1 cellular context compared by ENCODE assay signal in the genomic region with DNA sequence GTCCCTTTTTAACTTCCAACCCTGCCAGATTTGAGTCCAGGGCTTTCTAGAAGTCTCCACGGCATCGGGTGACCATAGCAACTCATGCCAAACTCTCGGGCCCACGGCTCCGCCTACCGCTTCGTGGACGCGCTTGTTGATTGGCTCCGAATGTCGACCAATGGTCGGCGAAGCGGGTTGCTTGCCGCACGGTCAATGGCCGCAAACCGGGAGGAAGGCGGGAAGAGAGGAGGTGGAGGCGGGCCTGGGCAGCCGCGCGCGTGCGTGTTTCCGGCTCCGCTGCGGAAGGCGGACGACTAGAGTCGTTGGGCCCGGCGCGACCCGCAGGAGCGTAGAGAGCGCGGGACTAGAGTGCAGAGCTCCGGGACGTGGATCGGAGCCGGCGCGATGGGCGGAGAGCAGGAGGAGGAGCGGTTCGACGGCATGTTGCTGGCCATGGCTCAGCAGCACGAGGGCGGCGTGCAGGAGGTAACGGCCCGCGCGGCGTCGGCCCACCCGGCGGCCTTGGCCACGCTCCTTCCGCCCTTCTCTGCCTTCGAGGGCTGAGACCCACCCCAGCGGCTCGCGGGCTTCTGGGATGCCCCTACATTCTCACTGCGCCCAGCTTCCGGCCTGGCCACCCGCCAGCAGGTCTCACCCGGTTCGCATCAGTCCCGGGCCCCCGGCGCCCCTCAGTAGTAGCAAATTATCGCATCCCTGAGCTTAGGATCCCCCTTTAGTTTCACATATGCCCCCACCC.
TF ChIP-seq lines count a peak whose summit lies in the region.

A gene (plus strand): TSS at position 282 of the 739 bp plus-strand sequence. CDS start 106 bp downstream, at position 388.

TF ChIP-seq in HepG2, 621 proteins besides CTCF, POLR2A, EP300 and RAD21 (continued from another document and continues in another):
- TF ChIP-seq, protein P1, sequence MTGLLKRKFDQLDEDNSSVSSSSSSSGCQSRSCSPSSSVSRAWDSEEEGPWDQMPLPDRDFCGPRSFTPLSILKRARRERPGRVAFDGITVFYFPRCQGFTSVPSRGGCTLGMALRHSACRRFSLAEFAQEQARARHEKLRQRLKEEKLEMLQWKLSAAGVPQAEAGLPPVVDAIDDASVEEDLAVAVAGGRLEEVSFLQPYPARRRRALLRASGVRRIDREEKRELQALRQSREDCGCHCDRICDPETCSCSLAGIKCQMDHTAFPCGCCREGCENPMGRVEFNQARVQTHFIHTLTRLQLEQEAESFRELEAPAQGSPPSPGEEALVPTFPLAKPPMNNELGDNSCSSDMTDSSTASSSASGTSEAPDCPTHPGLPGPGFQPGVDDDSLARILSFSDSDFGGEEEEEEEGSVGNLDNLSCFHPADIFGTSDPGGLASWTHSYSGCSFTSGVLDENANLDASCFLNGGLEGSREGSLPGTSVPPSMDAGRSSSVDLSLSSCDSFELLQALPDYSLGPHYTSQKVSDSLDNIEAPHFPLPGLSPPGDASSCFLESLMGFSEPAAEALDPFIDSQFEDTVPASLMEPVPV (CRISPR knock-in tag; IDR thresholded peaks at IDR 0.05) = peak; percentile 90
- TF ChIP-seq XRCC5 (optimal IDR thresholded peaks at IDR 0.05; ENCODE audit: low read length) = peak; percentile 24
- no peak for TF ChIP-seq CHD4 (IDR thresholded peaks at IDR 0.05; ENCODE audit: borderline replicate concordance, low read length)
- no peak for TF ChIP-seq DNMT1 (CRISPR knock-in tag; IDR thresholded peaks at IDR 0.05)
- TF ChIP-seq GTF2F1 (IDR thresholded peaks at IDR 0.05; ENCODE audit: low read length) = no peak
- no peak; the same call in none of the 2 replicates for TF ChIP-seq WIZ (CRISPR knock-in tag; IDR thresholded peaks at IDR 0.05)
- 0 out of 2 replicates have a peak, but pooled peaks have one; percentile 83 for TF ChIP-seq ZNF75D (CRISPR knock-in tag; IDR thresholded peaks at IDR 0.05; ENCODE audit: borderline replicate concordance)
- TF ChIP-seq POGZ (CRISPR knock-in tag; IDR thresholded peaks at IDR 0.05) = peak; percentile 73
- peak; percentile 90 for TF ChIP-seq SAP130 (CRISPR knock-in tag; IDR thresholded peaks at IDR 0.05; ENCODE audit: low read depth)
- TF ChIP-seq RORA (CRISPR knock-in tag; IDR thresholded peaks at IDR 0.05) = no peak
- no peak for TF ChIP-seq ZFP90 (CRISPR knock-in tag; IDR thresholded peaks at IDR 0.05; ENCODE audit: borderline replicate concordance)
- TF ChIP-seq, protein P2, sequence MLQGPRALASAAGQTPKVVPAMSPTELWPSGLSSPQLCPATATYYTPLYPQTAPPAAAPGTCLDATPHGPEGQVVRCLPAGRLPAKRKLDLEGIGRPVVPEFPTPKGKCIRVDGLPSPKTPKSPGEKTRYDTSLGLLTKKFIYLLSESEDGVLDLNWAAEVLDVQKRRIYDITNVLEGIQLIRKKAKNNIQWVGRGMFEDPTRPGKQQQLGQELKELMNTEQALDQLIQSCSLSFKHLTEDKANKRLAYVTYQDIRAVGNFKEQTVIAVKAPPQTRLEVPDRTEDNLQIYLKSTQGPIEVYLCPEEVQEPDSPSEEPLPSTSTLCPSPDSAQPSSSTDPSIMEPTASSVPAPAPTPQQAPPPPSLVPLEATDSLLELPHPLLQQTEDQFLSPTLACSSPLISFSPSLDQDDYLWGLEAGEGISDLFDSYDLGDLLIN (CRISPR knock-in tag; IDR thresholded peaks at IDR 0.05; ENCODE audit: borderline replicate concordance) = peak; percentile 82; the same call in 1 of the 2 replicates
- TF ChIP-seq GATA4 (IDR thresholded peaks at IDR 0.05; ENCODE audit: borderline replicate concordance, low read depth) = no peak
- TF ChIP-seq, protein P3, sequence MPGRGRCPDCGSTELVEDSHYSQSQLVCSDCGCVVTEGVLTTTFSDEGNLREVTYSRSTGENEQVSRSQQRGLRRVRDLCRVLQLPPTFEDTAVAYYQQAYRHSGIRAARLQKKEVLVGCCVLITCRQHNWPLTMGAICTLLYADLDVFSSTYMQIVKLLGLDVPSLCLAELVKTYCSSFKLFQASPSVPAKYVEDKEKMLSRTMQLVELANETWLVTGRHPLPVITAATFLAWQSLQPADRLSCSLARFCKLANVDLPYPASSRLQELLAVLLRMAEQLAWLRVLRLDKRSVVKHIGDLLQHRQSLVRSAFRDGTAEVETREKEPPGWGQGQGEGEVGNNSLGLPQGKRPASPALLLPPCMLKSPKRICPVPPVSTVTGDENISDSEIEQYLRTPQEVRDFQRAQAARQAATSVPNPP (CRISPR knock-in tag; IDR thresholded peaks at IDR 0.05) = peak; percentile 35; the same call in 1 of the 2 replicates
- TF ChIP-seq, protein P4, sequence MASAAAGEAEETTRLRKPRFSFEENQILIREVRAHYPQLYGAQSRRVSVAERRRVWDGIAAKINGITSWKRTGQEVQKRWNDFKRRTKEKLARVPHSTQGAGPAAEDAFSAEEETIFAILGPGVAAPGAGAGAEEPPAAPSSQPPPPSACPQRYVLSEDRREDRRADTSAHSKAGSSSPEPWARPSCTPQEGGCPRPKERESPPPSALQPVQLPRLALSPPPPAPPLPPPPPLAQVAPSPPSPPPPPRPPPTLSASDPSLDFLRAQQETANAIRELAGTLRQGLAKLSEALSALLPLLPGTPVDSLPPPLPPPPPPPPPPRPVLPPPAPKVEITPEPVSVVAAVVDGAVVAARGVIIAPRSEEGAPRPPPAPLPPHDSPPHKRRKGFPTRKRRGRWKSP (CRISPR knock-in tag; IDR thresholded peaks at IDR 0.05) = peak; percentile 67; the same call in 1 of the 2 replicates
- 0 out of 2 replicates have a peak, but pooled peaks have one; percentile 14 for TF ChIP-seq FOSL1 (CRISPR knock-in tag; IDR thresholded peaks at IDR 0.05; ENCODE audit: borderline replicate concordance)
- TF ChIP-seq, protein P5, sequence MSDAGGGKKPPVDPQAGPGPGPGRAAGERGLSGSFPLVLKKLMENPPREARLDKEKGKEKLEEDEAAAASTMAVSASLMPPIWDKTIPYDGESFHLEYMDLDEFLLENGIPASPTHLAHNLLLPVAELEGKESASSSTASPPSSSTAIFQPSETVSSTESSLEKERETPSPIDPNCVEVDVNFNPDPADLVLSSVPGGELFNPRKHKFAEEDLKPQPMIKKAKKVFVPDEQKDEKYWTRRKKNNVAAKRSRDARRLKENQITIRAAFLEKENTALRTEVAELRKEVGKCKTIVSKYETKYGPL (CRISPR knock-in tag; IDR thresholded peaks at IDR 0.05) = no peak
- TF ChIP-seq NFRKB (IDR thresholded peaks at IDR 0.05) = no peak
- TF ChIP-seq SRSF9 (IDR thresholded peaks at IDR 0.05; ENCODE audit: borderline replicate concordance, insufficient read depth, low read depth, low read length, poor library complexity, severe bottlenecking) = no peak
- TF ChIP-seq EHMT2 (IDR thresholded peaks at IDR 0.05; ENCODE audit: borderline replicate concordance, low read depth, low read length) = no peak
- TF ChIP-seq, protein P6, sequence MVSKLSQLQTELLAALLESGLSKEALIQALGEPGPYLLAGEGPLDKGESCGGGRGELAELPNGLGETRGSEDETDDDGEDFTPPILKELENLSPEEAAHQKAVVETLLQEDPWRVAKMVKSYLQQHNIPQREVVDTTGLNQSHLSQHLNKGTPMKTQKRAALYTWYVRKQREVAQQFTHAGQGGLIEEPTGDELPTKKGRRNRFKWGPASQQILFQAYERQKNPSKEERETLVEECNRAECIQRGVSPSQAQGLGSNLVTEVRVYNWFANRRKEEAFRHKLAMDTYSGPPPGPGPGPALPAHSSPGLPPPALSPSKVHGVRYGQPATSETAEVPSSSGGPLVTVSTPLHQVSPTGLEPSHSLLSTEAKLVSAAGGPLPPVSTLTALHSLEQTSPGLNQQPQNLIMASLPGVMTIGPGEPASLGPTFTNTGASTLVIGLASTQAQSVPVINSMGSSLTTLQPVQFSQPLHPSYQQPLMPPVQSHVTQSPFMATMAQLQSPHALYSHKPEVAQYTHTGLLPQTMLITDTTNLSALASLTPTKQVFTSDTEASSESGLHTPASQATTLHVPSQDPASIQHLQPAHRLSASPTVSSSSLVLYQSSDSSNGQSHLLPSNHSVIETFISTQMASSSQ (IDR thresholded peaks at IDR 0.05; ENCODE audit: low read depth) = no peak
- TF ChIP-seq, protein P6 (CRISPR knock-in tag; IDR thresholded peaks at IDR 0.05; ENCODE audit: borderline replicate concordance) = peak; percentile 28; the same call in 1 of the 2 replicates
- TF ChIP-seq SNAPC2 (CRISPR knock-in tag; IDR thresholded peaks at IDR 0.05) = peak; percentile 52; the same call in 1 of the 2 replicates
- peak; percentile 78 for TF ChIP-seq SRSF1 (optimal IDR thresholded peaks at IDR 0.05; ENCODE audit: low read depth, low read length)
- TF ChIP-seq, protein P7, sequence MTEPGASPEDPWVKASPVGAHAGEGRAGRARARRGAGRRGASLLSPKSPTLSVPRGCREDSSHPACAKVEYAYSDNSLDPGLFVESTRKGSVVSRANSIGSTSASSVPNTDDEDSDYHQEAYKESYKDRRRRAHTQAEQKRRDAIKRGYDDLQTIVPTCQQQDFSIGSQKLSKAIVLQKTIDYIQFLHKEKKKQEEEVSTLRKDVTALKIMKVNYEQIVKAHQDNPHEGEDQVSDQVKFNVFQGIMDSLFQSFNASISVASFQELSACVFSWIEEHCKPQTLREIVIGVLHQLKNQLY (CRISPR knock-in tag; IDR thresholded peaks at IDR 0.05) = 0 out of 2 replicates have a peak, but pooled peaks have one; percentile 11
- TF ChIP-seq, protein P8, sequence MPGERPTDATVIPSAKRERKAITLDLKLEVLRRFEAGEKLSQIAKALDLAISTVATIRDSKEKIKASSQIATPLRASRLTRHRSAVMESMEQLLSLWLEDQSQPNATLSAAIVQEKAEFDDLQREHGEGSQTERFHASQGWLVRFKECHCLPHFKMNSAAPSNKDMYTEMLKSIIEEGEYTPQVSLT (CRISPR knock-in tag; IDR thresholded peaks at IDR 0.05; ENCODE audit: borderline replicate concordance, low read depth) = no peak; the same call in 1 of the 2 replicates
- TF ChIP-seq BRCA1 (CRISPR knock-in tag; IDR thresholded peaks at IDR 0.05) = no peak
- TF ChIP-seq, protein P9, sequence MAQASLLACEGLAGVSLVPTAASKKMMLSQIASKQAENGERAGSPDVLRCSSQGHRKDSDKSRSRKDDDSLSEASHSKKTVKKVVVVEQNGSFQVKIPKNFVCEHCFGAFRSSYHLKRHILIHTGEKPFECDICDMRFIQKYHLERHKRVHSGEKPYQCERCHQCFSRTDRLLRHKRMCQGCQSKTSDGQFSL (CRISPR knock-in tag; IDR thresholded peaks at IDR 0.05) = no peak
- no peak for TF ChIP-seq ZFYVE20 (CRISPR knock-in tag; IDR thresholded peaks at IDR 0.05; ENCODE audit: borderline replicate concordance, low read depth)
- no peak for TF ChIP-seq SP1 (IDR thresholded peaks at IDR 0.05)
- TF ChIP-seq SP1 (CRISPR knock-in tag; IDR thresholded peaks at IDR 0.05) = 0 out of 2 replicates have a peak, but pooled peaks have one; percentile 56
- no peak for TF ChIP-seq NONO (IDR thresholded peaks at IDR 0.05)
- peak; percentile 90 for TF ChIP-seq NONO (CRISPR knock-in tag; conservative IDR thresholded peaks at IDR 0.05)
- no peak for TF ChIP-seq GTF3A (CRISPR knock-in tag; conservative IDR thresholded peaks at IDR 0.05)
- TF ChIP-seq ZNF326 (CRISPR knock-in tag; IDR thresholded peaks at IDR 0.05; ENCODE audit: borderline replicate concordance) = no peak
- no peak for TF ChIP-seq CEBPG (CRISPR knock-in tag; IDR thresholded peaks at IDR 0.05)
- no peak for TF ChIP-seq ZBTB20 (CRISPR knock-in tag; IDR thresholded peaks at IDR 0.05; ENCODE audit: borderline replicate concordance, low read depth)
- TF ChIP-seq CC2D1A (CRISPR knock-in tag; IDR thresholded peaks at IDR 0.05) = no peak
- TF ChIP-seq RBAK (CRISPR knock-in tag; IDR thresholded peaks at IDR 0.05) = no peak
- TF ChIP-seq ZNF335 (CRISPR knock-in tag; IDR thresholded peaks at IDR 0.05) = no peak
- TF ChIP-seq FOXK1 (CRISPR knock-in tag; IDR thresholded peaks at IDR 0.05; ENCODE audit: borderline replicate concordance, low read depth) = peak; percentile 38; the same call in 1 of the 2 replicates
- TF ChIP-seq, protein P10, sequence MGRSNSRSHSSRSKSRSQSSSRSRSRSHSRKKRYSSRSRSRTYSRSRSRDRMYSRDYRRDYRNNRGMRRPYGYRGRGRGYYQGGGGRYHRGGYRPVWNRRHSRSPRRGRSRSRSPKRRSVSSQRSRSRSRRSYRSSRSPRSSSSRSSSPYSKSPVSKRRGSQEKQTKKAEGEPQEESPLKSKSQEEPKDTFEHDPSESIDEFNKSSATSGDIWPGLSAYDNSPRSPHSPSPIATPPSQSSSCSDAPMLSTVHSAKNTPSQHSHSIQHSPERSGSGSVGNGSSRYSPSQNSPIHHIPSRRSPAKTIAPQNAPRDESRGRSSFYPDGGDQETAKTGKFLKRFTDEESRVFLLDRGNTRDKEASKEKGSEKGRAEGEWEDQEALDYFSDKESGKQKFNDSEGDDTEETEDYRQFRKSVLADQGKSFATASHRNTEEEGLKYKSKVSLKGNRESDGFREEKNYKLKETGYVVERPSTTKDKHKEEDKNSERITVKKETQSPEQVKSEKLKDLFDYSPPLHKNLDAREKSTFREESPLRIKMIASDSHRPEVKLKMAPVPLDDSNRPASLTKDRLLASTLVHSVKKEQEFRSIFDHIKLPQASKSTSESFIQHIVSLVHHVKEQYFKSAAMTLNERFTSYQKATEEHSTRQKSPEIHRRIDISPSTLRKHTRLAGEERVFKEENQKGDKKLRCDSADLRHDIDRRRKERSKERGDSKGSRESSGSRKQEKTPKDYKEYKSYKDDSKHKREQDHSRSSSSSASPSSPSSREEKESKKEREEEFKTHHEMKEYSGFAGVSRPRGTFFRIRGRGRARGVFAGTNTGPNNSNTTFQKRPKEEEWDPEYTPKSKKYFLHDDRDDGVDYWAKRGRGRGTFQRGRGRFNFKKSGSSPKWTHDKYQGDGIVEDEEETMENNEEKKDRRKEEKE (IDR thresholded peaks at IDR 0.05) = no peak
- peak; percentile 21; the same call in 1 of the 2 replicates for TF ChIP-seq RFX5 (IDR thresholded peaks at IDR 0.05; ENCODE audit: low read depth, low read length)
- 0 out of 2 replicates have a peak, but pooled peaks have one; percentile 32 for TF ChIP-seq ZNF792 (CRISPR knock-in tag; IDR thresholded peaks at IDR 0.05)
- TF ChIP-seq HCFC1 (IDR thresholded peaks at IDR 0.05; ENCODE audit: low read depth, low read length) = 0 out of 2 replicates have a peak, but pooled peaks have one; percentile 9
- TF ChIP-seq HNF4G (IDR thresholded peaks at IDR 0.05; ENCODE audit: borderline replicate concordance, low read depth, low read length) = no peak
- TF ChIP-seq HNF4G (CRISPR knock-in tag; IDR thresholded peaks at IDR 0.05; ENCODE audit: borderline replicate concordance, low read depth) = no peak
- TF ChIP-seq ZNF564 (CRISPR knock-in tag; IDR thresholded peaks at IDR 0.05) = peak; percentile 65
- TF ChIP-seq IKZF1 (IDR thresholded peaks at IDR 0.05) = no peak
- no peak for TF ChIP-seq ARNTL (CRISPR knock-in tag; IDR thresholded peaks at IDR 0.05)
